1 cellular context compared by ENCODE assay signal in genomic region chr3:65953881-65954733, GRCh38.
TF ChIP-seq lines count a peak whose summit lies in the region.

No MANE protein-coding gene starts in this region.

TF ChIP-seq in HepG2, 621 proteins besides CTCF, POLR2A, EP300 and RAD21 (continued from another document and continues in another):
- TF ChIP-seq HMG20B (CRISPR knock-in tag; conservative IDR thresholded peaks at IDR 0.05) (no peak), SIX1 (CRISPR knock-in tag; IDR thresholded peaks at IDR 0.05; ENCODE audit: borderline replicate concordance) (no peak), PAWR (CRISPR knock-in tag; IDR thresholded peaks at IDR 0.05; ENCODE audit: borderline replicate concordance) (no peak), NFRKB (IDR thresholded peaks at IDR 0.05) (no peak), ZNF383 (CRISPR knock-in tag; IDR thresholded peaks at IDR 0.05; ENCODE audit: borderline replicate concordance) (no peak), ZMYM3 (CRISPR knock-in tag; IDR thresholded peaks at IDR 0.05) (no peak), ZMYM4 (CRISPR knock-in tag; IDR thresholded peaks at IDR 0.05) (peak; percentile 52; the same call in 1 of the 2 replicates), ARID4A (CRISPR knock-in tag; IDR thresholded peaks at IDR 0.05; ENCODE audit: borderline replicate concordance) (peak; percentile 21; the same call in 1 of the 2 replicates), TP53 (CRISPR knock-in tag; conservative IDR thresholded peaks at IDR 0.05) (no peak), ZNF354B (CRISPR knock-in tag; IDR thresholded peaks at IDR 0.05) (no peak), ZNF550 (CRISPR knock-in tag; IDR thresholded peaks at IDR 0.05; ENCODE audit: borderline replicate concordance) (no peak), GMEB2 (CRISPR knock-in tag; IDR thresholded peaks at IDR 0.05; ENCODE audit: low read depth) (no peak), GLI4 (CRISPR knock-in tag; IDR thresholded peaks at IDR 0.05; ENCODE audit: borderline replicate concordance) (no peak), NCOA2 (CRISPR knock-in tag; IDR thresholded peaks at IDR 0.05) (no peak), NFE2L2 (IDR thresholded peaks at IDR 0.05; ENCODE audit: low read length) (no peak), ZNF230 (CRISPR knock-in tag; IDR thresholded peaks at IDR 0.05) (no peak), EHMT2 (IDR thresholded peaks at IDR 0.05; ENCODE audit: borderline replicate concordance, low read depth, low read length) (no peak), NCOA1 (CRISPR knock-in tag; IDR thresholded peaks at IDR 0.05) (no peak), NFKB2 (CRISPR knock-in tag; IDR thresholded peaks at IDR 0.05; ENCODE audit: borderline replicate concordance) (no peak), MYC (CRISPR knock-in tag; IDR thresholded peaks at IDR 0.05; ENCODE audit: borderline replicate concordance) (no peak), ZMAT3 (CRISPR knock-in tag; conservative IDR thresholded peaks at IDR 0.05) (no peak), MED8 (CRISPR knock-in tag; IDR thresholded peaks at IDR 0.05; ENCODE audit: insufficient replicate concordance) (no peak), ZNF713 (CRISPR knock-in tag; IDR thresholded peaks at IDR 0.05) (no peak), MIER3 (CRISPR knock-in tag; IDR thresholded peaks at IDR 0.05; ENCODE audit: borderline replicate concordance) (no peak), ZNF652 (CRISPR knock-in tag; IDR thresholded peaks at IDR 0.05; ENCODE audit: borderline replicate concordance, low read depth) (no peak), BRCA1 (CRISPR knock-in tag; IDR thresholded peaks at IDR 0.05) (no peak), RAD51 (IDR thresholded peaks at IDR 0.05; ENCODE audit: borderline replicate concordance) (no peak), DMAP1 (CRISPR knock-in tag; IDR thresholded peaks at IDR 0.05) (no peak), PLRG1 (conservative IDR thresholded peaks at IDR 0.05) (no peak), HDAC6 (IDR thresholded peaks at IDR 0.05; ENCODE audit: low read depth, low read length) (no peak), ZNF841 (CRISPR knock-in tag; IDR thresholded peaks at IDR 0.05; ENCODE audit: borderline replicate concordance) (no peak), NFYC (CRISPR knock-in tag; IDR thresholded peaks at IDR 0.05) (no peak), PRMT3 (CRISPR knock-in tag; IDR thresholded peaks at IDR 0.05; ENCODE audit: borderline replicate concordance, low read depth) (no peak)
- TF ChIP-seq, protein P1, sequence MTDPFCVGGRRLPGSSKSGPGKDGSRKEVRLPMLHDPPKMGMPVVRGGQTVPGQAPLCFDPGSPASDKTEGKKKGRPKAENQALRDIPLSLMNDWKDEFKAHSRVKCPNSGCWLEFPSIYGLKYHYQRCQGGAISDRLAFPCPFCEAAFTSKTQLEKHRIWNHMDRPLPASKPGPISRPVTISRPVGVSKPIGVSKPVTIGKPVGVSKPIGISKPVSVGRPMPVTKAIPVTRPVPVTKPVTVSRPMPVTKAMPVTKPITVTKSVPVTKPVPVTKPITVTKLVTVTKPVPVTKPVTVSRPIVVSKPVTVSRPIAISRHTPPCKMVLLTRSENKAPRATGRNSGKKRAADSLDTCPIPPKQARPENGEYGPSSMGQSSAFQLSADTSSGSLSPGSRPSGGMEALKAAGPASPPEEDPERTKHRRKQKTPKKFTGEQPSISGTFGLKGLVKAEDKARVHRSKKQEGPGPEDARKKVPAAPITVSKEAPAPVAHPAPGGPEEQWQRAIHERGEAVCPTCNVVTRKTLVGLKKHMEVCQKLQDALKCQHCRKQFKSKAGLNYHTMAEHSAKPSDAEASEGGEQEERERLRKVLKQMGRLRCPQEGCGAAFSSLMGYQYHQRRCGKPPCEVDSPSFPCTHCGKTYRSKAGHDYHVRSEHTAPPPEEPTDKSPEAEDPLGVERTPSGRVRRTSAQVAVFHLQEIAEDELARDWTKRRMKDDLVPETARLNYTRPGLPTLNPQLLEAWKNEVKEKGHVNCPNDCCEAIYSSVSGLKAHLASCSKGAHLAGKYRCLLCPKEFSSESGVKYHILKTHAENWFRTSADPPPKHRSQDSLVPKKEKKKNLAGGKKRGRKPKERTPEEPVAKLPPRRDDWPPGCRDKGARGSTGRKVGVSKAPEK (CRISPR knock-in tag; IDR thresholded peaks at IDR 0.05; ENCODE audit: borderline replicate concordance): no peak
- TF ChIP-seq, protein P2, sequence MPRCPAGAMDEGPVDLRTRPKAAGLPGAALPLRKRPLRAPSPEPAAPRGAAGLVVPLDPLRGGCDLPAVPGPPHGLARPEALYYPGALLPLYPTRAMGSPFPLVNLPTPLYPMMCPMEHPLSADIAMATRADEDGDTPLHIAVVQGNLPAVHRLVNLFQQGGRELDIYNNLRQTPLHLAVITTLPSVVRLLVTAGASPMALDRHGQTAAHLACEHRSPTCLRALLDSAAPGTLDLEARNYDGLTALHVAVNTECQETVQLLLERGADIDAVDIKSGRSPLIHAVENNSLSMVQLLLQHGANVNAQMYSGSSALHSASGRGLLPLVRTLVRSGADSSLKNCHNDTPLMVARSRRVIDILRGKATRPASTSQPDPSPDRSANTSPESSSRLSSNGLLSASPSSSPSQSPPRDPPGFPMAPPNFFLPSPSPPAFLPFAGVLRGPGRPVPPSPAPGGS (CRISPR knock-in tag; IDR thresholded peaks at IDR 0.05): no peak
- TF ChIP-seq, protein P3, sequence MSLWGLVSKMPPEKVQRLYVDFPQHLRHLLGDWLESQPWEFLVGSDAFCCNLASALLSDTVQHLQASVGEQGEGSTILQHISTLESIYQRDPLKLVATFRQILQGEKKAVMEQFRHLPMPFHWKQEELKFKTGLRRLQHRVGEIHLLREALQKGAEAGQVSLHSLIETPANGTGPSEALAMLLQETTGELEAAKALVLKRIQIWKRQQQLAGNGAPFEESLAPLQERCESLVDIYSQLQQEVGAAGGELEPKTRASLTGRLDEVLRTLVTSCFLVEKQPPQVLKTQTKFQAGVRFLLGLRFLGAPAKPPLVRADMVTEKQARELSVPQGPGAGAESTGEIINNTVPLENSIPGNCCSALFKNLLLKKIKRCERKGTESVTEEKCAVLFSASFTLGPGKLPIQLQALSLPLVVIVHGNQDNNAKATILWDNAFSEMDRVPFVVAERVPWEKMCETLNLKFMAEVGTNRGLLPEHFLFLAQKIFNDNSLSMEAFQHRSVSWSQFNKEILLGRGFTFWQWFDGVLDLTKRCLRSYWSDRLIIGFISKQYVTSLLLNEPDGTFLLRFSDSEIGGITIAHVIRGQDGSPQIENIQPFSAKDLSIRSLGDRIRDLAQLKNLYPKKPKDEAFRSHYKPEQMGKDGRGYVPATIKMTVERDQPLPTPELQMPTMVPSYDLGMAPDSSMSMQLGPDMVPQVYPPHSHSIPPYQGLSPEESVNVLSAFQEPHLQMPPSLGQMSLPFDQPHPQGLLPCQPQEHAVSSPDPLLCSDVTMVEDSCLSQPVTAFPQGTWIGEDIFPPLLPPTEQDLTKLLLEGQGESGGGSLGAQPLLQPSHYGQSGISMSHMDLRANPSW (CRISPR knock-in tag; IDR thresholded peaks at IDR 0.05; ENCODE audit: borderline replicate concordance): no peak
- TF ChIP-seq, protein P4, sequence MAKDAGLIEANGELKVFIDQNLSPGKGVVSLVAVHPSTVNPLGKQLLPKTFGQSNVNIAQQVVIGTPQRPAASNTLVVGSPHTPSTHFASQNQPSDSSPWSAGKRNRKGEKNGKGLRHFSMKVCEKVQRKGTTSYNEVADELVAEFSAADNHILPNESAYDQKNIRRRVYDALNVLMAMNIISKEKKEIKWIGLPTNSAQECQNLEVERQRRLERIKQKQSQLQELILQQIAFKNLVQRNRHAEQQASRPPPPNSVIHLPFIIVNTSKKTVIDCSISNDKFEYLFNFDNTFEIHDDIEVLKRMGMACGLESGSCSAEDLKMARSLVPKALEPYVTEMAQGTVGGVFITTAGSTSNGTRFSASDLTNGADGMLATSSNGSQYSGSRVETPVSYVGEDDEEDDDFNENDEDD (CRISPR knock-in tag; IDR thresholded peaks at IDR 0.05; ENCODE audit: borderline replicate concordance): no peak
- TF ChIP-seq, protein P5, sequence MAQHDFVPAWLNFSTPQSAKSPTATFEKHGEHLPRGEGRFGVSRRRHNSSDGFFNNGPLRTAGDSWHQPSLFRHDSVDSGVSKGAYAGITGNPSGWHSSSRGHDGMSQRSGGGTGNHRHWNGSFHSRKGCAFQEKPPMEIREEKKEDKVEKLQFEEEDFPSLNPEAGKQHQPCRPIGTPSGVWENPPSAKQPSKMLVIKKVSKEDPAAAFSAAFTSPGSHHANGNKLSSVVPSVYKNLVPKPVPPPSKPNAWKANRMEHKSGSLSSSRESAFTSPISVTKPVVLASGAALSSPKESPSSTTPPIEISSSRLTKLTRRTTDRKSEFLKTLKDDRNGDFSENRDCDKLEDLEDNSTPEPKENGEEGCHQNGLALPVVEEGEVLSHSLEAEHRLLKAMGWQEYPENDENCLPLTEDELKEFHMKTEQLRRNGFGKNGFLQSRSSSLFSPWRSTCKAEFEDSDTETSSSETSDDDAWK (CRISPR knock-in tag; IDR thresholded peaks at IDR 0.05): no peak
- TF ChIP-seq, protein P6, sequence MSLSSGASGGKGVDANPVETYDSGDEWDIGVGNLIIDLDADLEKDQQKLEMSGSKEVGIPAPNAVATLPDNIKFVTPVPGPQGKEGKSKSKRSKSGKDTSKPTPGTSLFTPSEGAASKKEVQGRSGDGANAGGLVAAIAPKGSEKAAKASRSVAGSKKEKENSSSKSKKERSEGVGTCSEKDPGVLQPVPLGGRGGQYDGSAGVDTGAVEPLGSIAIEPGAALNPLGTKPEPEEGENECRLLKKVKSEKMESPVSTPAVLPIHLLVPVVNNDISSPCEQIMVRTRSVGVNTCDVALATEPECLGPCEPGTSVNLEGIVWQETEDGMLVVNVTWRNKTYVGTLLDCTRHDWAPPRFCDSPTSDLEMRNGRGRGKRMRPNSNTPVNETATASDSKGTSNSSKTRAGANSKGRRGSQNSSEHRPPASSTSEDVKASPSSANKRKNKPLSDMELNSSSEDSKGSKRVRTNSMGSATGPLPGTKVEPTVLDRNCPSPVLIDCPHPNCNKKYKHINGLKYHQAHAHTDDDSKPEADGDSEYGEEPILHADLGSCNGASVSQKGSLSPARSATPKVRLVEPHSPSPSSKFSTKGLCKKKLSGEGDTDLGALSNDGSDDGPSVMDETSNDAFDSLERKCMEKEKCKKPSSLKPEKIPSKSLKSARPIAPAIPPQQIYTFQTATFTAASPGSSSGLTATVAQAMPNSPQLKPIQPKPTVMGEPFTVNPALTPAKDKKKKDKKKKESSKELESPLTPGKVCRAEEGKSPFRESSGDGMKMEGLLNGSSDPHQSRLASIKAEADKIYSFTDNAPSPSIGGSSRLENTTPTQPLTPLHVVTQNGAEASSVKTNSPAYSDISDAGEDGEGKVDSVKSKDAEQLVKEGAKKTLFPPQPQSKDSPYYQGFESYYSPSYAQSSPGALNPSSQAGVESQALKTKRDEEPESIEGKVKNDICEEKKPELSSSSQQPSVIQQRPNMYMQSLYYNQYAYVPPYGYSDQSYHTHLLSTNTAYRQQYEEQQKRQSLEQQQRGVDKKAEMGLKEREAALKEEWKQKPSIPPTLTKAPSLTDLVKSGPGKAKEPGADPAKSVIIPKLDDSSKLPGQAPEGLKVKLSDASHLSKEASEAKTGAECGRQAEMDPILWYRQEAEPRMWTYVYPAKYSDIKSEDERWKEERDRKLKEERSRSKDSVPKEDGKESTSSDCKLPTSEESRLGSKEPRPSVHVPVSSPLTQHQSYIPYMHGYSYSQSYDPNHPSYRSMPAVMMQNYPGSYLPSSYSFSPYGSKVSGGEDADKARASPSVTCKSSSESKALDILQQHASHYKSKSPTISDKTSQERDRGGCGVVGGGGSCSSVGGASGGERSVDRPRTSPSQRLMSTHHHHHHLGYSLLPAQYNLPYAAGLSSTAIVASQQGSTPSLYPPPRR (CRISPR knock-in tag; IDR thresholded peaks at IDR 0.05; ENCODE audit: borderline replicate concordance): 0 out of 2 replicates have a peak, but pooled peaks have one; percentile 35
